In genomic region chr2:9297807-9298206, GRCh38 we compare ENCODE assay signal across 16 cellular contexts.
DNase-seq lines count a peak whose midpoint lies in the region; ATAC-seq and TF ChIP-seq lines count a peak whose summit lies in the region.
"Had no signal": no experiment of that assay in that cellular context is flagged by ENCODE, and none has a peak within 500 bp of the region (broad histone marks: within the 10 kb centered on the region; RNA-seq: fewer than 3 reads in every experiment).

No MANE protein-coding gene starts in this region.

- H3K4me1 Mint-ChIP-seq in activated T-helper 1 cell treated with anti-CD3 and anti-CD28 coated beads, Interleukin-12 subunit alpha, Interleukin-12 subunit beta, Interleukin-2, Interleukin-4 antibody, amounts not matched to agents 30 ng/mL and 10 ng/mL and 1 ng/mL, durations not matched to agents 14 hours and 24 hours and 36 hours (ENCODE audit: low read depth): no peaks in the 10 kb centered on the region
- H3K4me1 Mint-ChIP-seq: CD14-positive monocyte had no signal

- H3K36me3 Mint-ChIP-seq in activated T-helper 1 cell treated with anti-CD3 and anti-CD28 coated beads, Interleukin-12 subunit alpha, Interleukin-12 subunit beta, Interleukin-2, Interleukin-4 antibody, amounts not matched to agents 30 ng/mL and 10 ng/mL and 1 ng/mL, durations not matched to agents 14 hours and 24 hours and 36 hours (ENCODE audit: low read depth): no peaks in the 10 kb centered on the region
- H3K36me3 Mint-ChIP-seq: CD14-positive monocyte had no signal

- no peak for DNase-seq in left ventricle myocardium inferior
- DNase-seq in left cardiac atrium: no peak
- DNase-seq in head of caudate nucleus: peak in 41 of 42 donors; percentile 39 to 82 (median 69)
- DNase-seq in pons (ENCODE audit: low spot score): peak; percentile 85
- DNase-seq in SK-N-DZ (ENCODE audit: low spot score): no peak
- no peak for DNase-seq in activated T-helper 1 cell treated with anti-CD3 and anti-CD28 coated beads, Interleukin-12 subunit alpha, Interleukin-12 subunit beta, Interleukin-2, Interleukin-4 antibody, amounts not matched to agents 30 ng/mL and 10 ng/mL and 1 ng/mL, durations not matched to agents 14 hours and 24 hours and 36 hours (ENCODE audit: low spot score)
- no peak for DNase-seq in NCI-H2029 treated with DMSO at 0.1 percent for 48 hours (lab: John Stamatoyannopoulos, UW)
- DNase-seq in activated CD8-positive, alpha-beta memory T cell treated with anti-CD3 and anti-CD28 coated beads for 24 hours: no peak
- DNase-seq: COR-L47, Karpas-422, MM.1S, NCI-H1105, NCI-H1694 treated with DMSO at 0.1 percent for 48 hours, NCI-H748 treated with DMSO at 0.1 percent for 48 hours had no signal

- no peak overlapping the region for H3K27ac Mint-ChIP-seq in activated T-helper 1 cell treated with anti-CD3 and anti-CD28 coated beads, Interleukin-12 subunit alpha, Interleukin-12 subunit beta, Interleukin-2, Interleukin-4 antibody, amounts not matched to agents 30 ng/mL and 10 ng/mL and 1 ng/mL, durations not matched to agents 14 hours and 24 hours and 36 hours
- H3K27ac Mint-ChIP-seq: CD14-positive monocyte had no signal

- H3K9me3 Mint-ChIP-seq in activated T-helper 1 cell treated with anti-CD3 and anti-CD28 coated beads, Interleukin-12 subunit alpha, Interleukin-12 subunit beta, Interleukin-2, Interleukin-4 antibody, amounts not matched to agents 30 ng/mL and 10 ng/mL and 1 ng/mL, durations not matched to agents 14 hours and 24 hours and 36 hours: no peaks in the 10 kb centered on the region
- H3K9me3 Mint-ChIP-seq: CD14-positive monocyte had no signal

- peaks cover 64% of the 10 kb centered on the region for H3K4me1 ChIP-seq in left ventricle myocardium inferior

- intact Hi-C loops in left ventricle myocardium inferior (cut with micrococcal nuclease) (no loop called here), left cardiac atrium (cut with DNase I) (no loop called here), head of caudate nucleus (cut with DNase I) (no loop called here)
- intact Hi-C loops in activated T-helper 1 cell treated with anti-CD3 and anti-CD28 coated beads, Interleukin-12 subunit alpha, Interleukin-12 subunit beta, Interleukin-2, Interleukin-4 antibody, amounts not matched to agents 30 ng/mL and 10 ng/mL and 1 ng/mL, durations not matched to agents 14 hours and 24 hours and 36 hours (cut with micrococcal nuclease): no loop called here

- TF ChIP-seq CTCF in left ventricle myocardium inferior (IDR thresholded peaks at IDR 0.05; ENCODE audit: borderline replicate concordance): no peak

- no peaks in the 10 kb centered on the region for H3K27me3 ChIP-seq in left ventricle myocardium inferior (ENCODE audit: low read depth)

- H3K4me3 ChIP-seq in left ventricle myocardium inferior: no peak overlapping the region

- H3K27ac ChIP-seq in left ventricle myocardium inferior (replicated peaks): peak overlapping the region; percentile 31
- H3K27ac ChIP-seq: 22Rv1 had no signal

- ATAC-seq in left cardiac atrium: no peak

- no peak overlapping the region for H3K4me3 Mint-ChIP-seq in activated T-helper 1 cell treated with anti-CD3 and anti-CD28 coated beads, Interleukin-12 subunit alpha, Interleukin-12 subunit beta, Interleukin-2, Interleukin-4 antibody, amounts not matched to agents 30 ng/mL and 10 ng/mL and 1 ng/mL, durations not matched to agents 14 hours and 24 hours and 36 hours
- H3K4me3 Mint-ChIP-seq: CD14-positive monocyte had no signal

- H3K27me3 Mint-ChIP-seq in activated T-helper 1 cell treated with anti-CD3 and anti-CD28 coated beads, Interleukin-12 subunit alpha, Interleukin-12 subunit beta, Interleukin-2, Interleukin-4 antibody, amounts not matched to agents 30 ng/mL and 10 ng/mL and 1 ng/mL, durations not matched to agents 14 hours and 24 hours and 36 hours (ENCODE audit: insufficient read depth): peaks cover 2% of the 10 kb centered on the region

- H3K9me3 ChIP-seq in left ventricle myocardium inferior (replicated peaks): no peaks in the 10 kb centered on the region

- no peaks in the 10 kb centered on the region for H3K36me3 ChIP-seq in left ventricle myocardium inferior

Comparison
In these comparisons a context has a peak if more than half of its experiments do, and no peak if none do; other contexts are left out.
1. DNase-seq: peak in head of caudate nucleus (41 of 42) and pons (single experiment); none in left ventricle myocardium inferior (single experiment), left cardiac atrium (single experiment), SK-N-DZ (single experiment), activated T-helper 1 cell treated with anti-CD3 and anti-CD28 coated beads, Interleukin-12 subunit alpha, Interleukin-12 subunit beta, Interleukin-2, Interleukin-4 antibody, amounts not matched to agents 30 ng/mL and 10 ng/mL and 1 ng/mL, durations not matched to agents 14 hours and 24 hours and 36 hours (single experiment), NCI-H2029 treated with DMSO at 0.1 percent for 48 hours (single experiment) and activated CD8-positive, alpha-beta memory T cell treated with anti-CD3 and anti-CD28 coated beads for 24 hours (single experiment).